In genomic region chr1:224763126-224763764, GRCh38 we compare ENCODE assay signal across 20 cellular contexts.
"Had no signal": no experiment of that assay in that cellular context is flagged by ENCODE, and none has a peak within 500 bp of the region (broad histone marks: within the 10 kb centered on the region; RNA-seq: fewer than 3 reads in every experiment).

No MANE protein-coding gene starts in this region.

- DNase-seq: effector CD4-positive, alpha-beta T cell; heart left ventricle; hippocampal formation; left lung; lower lobe of right lung; natural killer cell; nucleus accumbens; pancreas; right lobe of liver; stimulated activated CD4-positive, alpha-beta T cell treated with anti-CD3 and anti-CD28 coated beads, Interleukin-4, amount 100 ng/mL, for 1 hour; stimulated activated CD8-positive, alpha-beta memory T cell treated with anti-CD3 and anti-CD28 coated beads, Interleukin-4, amount 100 ng/mL, for 48 hours; tibial artery had no signal

- H3K27ac Mint-ChIP-seq: memory B cell; mesothelial cell of epicardium; natural killer cell; neural progenitor cell; progenitor cell of endocrine pancreas; stimulated activated effector memory CD8-positive, alpha-beta T cell treated with anti-CD3 and anti-CD28 coated beads, Interleukin-12 subunit alpha, Interleukin-12 subunit beta, amount 100 ng/mL, for 72 hours; stimulated activated naive CD8-positive, alpha-beta T cell treated with anti-CD3 and anti-CD28 coated beads, Interleukin-15, Interleukin-2, amounts not matched to agents 100 ng/mL and 50 ng/mL, for 24 hours had no signal

- ATAC-seq: left lung; lower lobe of right lung; natural killer cell; pancreas; right lobe of liver; stimulated activated effector memory CD8-positive, alpha-beta T cell treated with anti-CD3 and anti-CD28 coated beads, Interleukin-12 subunit alpha, Interleukin-12 subunit beta, amount 100 ng/mL, for 72 hours had no signal

- H3K4me1 Mint-ChIP-seq: memory B cell; mesothelial cell of epicardium; natural killer cell; stimulated activated effector memory CD8-positive, alpha-beta T cell treated with anti-CD3 and anti-CD28 coated beads, Interleukin-12 subunit alpha, Interleukin-12 subunit beta, amount 100 ng/mL, for 72 hours had no signal

- H3K4me3 Mint-ChIP-seq: memory B cell; mesothelial cell of epicardium; natural killer cell; neural progenitor cell; stimulated activated effector memory CD8-positive, alpha-beta T cell treated with anti-CD3 and anti-CD28 coated beads, Interleukin-12 subunit alpha, Interleukin-12 subunit beta, amount 100 ng/mL, for 72 hours; stimulated activated naive CD8-positive, alpha-beta T cell treated with anti-CD3 and anti-CD28 coated beads, Interleukin-15, Interleukin-2, amounts not matched to agents 100 ng/mL and 50 ng/mL, for 24 hours had no signal

- H3K36me3 Mint-ChIP-seq: memory B cell; mesothelial cell of epicardium; stimulated activated effector memory CD8-positive, alpha-beta T cell treated with anti-CD3 and anti-CD28 coated beads, Interleukin-12 subunit alpha, Interleukin-12 subunit beta, amount 100 ng/mL, for 72 hours had no signal

- FAIRE-seq: frontal cortex, islet of Langerhans, pancreas had no signal

- H3K27me3 Mint-ChIP-seq: stimulated activated naive CD8-positive, alpha-beta T cell treated with anti-CD3 and anti-CD28 coated beads, Interleukin-15, Interleukin-2, amounts not matched to agents 100 ng/mL and 50 ng/mL, for 24 hours had no signal
